In genomic region chr5:173616577-173617118, GRCh38 we compare ENCODE assay signal across 8 cellular contexts. TPM values are rescaled to one million over a fixed set of nuclear protein-coding genes. Genes with fewer than 3 reads are reported as not detected.
A peak's percentile ranks its signal among the peaks of the same experiment; 100 is the strongest.
DNase-seq lines count a peak whose midpoint lies in the region; ATAC-seq lines count a peak whose summit lies in the region.

Gene BOD1, minus strand, starts transcription at chr5:173616650. Its CDS starts 214 bp downstream, at chr5:173616436.

- peak within 1 kb of the TSS; percentile 93 for H3K4me3 ChIP-seq in GM08714 (ENCODE audit: low read length)

- peaks cover 10 to 22% of the 10 kb centered on the region in 2 donors for H3K36me3 Mint-ChIP-seq in activated naive CD4-positive, alpha-beta T cell treated with anti-CD3 and anti-CD28 coated beads, Interleukin-2, amount 50 U/mL, for 72 hours

- peak; percentile 94 for ATAC-seq in HG02642 (IDR thresholded peaks at IDR 0.05; ENCODE audit: poor library complexity, unreplicated experiment)
- ATAC-seq in activated naive CD4-positive, alpha-beta T cell treated with anti-CD3 and anti-CD28 coated beads, Interleukin-2, amount 50 U/mL, for 72 hours, result peak; percentile 95 to 97

- H3K27ac Mint-ChIP-seq in activated naive CD4-positive, alpha-beta T cell treated with anti-CD3 and anti-CD28 coated beads, Interleukin-2, amount 50 U/mL, for 72 hours, result peak within 1 kb of the TSS; percentile 84 to 93

- no peaks in the 10 kb centered on the region for H3K9me3 Mint-ChIP-seq in activated naive CD4-positive, alpha-beta T cell treated with anti-CD3 and anti-CD28 coated beads, Interleukin-2, amount 50 U/mL, for 72 hours

- peak; percentile 90 for DNase-seq in NCI-H1105 (lab: John Stamatoyannopoulos, UW)
- DNase-seq in SKM-1 (lab: John Stamatoyannopoulos, UW; ENCODE audit: unreplicated experiment), result peak; percentile 97
- peak; percentile 89 to 97 for DNase-seq in activated naive CD4-positive, alpha-beta T cell treated with anti-CD3 and anti-CD28 coated beads, Interleukin-2, amount 50 U/mL, for 72 hours (ENCODE audit: low spot score in 2 of 2)
- DNase-seq in globus pallidus (ENCODE audit: low spot score), result peak; percentile 98
- peak; percentile 77 to 99 (median 97) for DNase-seq in nucleus accumbens (lab: John Stamatoyannopoulos, UW)
- DNase-seq in superior temporal gyrus (ENCODE audit: extremely low spot score), result peak; percentile 99

RNA-seq across cellular contexts. Expression of gene BOD1, which starts in this region (rescaled TPM):
- total RNA-seq in activated naive CD4-positive, alpha-beta T cell treated with anti-CD3 and anti-CD28 coated beads, Interleukin-2, amount 50 U/mL, for 72 hours, result 10 to 100 TPM; 24.4 to 24.8 TPM

Comparison
In these comparisons a context has a peak if more than half of its experiments do, and no peak if none do; other contexts are left out.
1. Peak in every context shown above with its lines: DNase-seq, ATAC-seq and H3K4me3 ChIP-seq.